In genomic region chr16:2022723-2023097, GRCh38 we compare ENCODE assay signal across 8 cellular contexts. TPM values are rescaled to one million over a fixed set of nuclear protein-coding genes. Genes with fewer than 3 reads are reported as not detected.
DNase-seq lines count a peak whose midpoint lies in the region; ATAC-seq and TF ChIP-seq lines count a peak whose summit lies in the region.

No MANE protein-coding gene starts in this region.

- H3K4me1 ChIP-seq in CD8-positive, alpha-beta T cell (ENCODE audit: insufficient read depth, low read length), result peaks cover 32% of the 10 kb centered on the region
- peaks cover 25 to 59% (median 52%) of the 10 kb centered on the region in 9 donors for H3K4me1 ChIP-seq in heart right ventricle
- peaks cover 37% of the 10 kb centered on the region for H3K4me1 ChIP-seq in skeletal muscle satellite cell (ENCODE audit: control insufficient read depth, insufficient read depth, low read length)

- no peaks in the 10 kb centered on the region for H3K27me3 ChIP-seq in CD8-positive, alpha-beta T cell (ENCODE audit: insufficient read depth, low read length)
- peaks cover 16 to 68% (median 42%) of the 10 kb centered on the region in 7 donors for H3K27me3 ChIP-seq in heart right ventricle
- H3K27me3 ChIP-seq in skeletal muscle satellite cell (ENCODE audit: control insufficient read depth, insufficient read depth, low read length), result peaks cover 3% of the 10 kb centered on the region

- CTCF ChIA-PET in CD8-positive, alpha-beta T cell (lab: Charles Lee), result interaction anchor here (0.6 to 5.1 kb wide), 15 partner anchors 9 to 346 kb away, joined by 3 to 68 read pairs (median 4); partner anchors contain the start of genes NTHL1, PKD1, TRAF7 and TSC2
- CTCF ChIA-PET in activated CD4-positive, alpha-beta memory T cell treated with anti-CD3 and anti-CD28 coated beads for 36 hours (lab: Charles Lee), result interaction anchor here (0.5 to 4.8 kb wide), 22 partner anchors 9 to 438 kb away, joined by 3 to 37 read pairs (median 4); partner anchors contain the start of genes ECI1, MSRB1, NTHL1 and PKD1

- no peaks in the 10 kb centered on the region for H3K9me3 ChIP-seq in CD8-positive, alpha-beta T cell (ENCODE audit: low read length)
- H3K9me3 ChIP-seq in heart right ventricle, result no peaks in the 10 kb centered on the region
- no peaks in the 10 kb centered on the region for H3K9me3 ChIP-seq in skeletal muscle satellite cell (replicated peaks; ENCODE audit: low read length)

- no peak overlapping the region for H3K27ac Mint-ChIP-seq in CD8-positive, alpha-beta T cell
- H3K27ac Mint-ChIP-seq in activated CD4-positive, alpha-beta memory T cell treated with anti-CD3 and anti-CD28 coated beads for 36 hours, result no peak overlapping the region

- H3K4me3 Mint-ChIP-seq in CD8-positive, alpha-beta T cell, result peak overlapping the region; percentile 64
- peak overlapping the region; percentile 58 for H3K4me3 Mint-ChIP-seq in activated CD4-positive, alpha-beta memory T cell treated with anti-CD3 and anti-CD28 coated beads for 36 hours

- no peak for DNase-seq in CD8-positive, alpha-beta T cell
- DNase-seq in activated CD4-positive, alpha-beta memory T cell treated with anti-CD3 and anti-CD28 coated beads for 36 hours, result no peak
- DNase-seq in heart right ventricle (peak in 1 of 2 donors; percentile 33), hypothalamus (lab: John Stamatoyannopoulos, UW) (no peak), NCI-H748 treated with DMSO at 0.1 percent for 48 hours (lab: John Stamatoyannopoulos, UW) (no peak)

- no peak for TF ChIP-seq CTCF in CD8-positive, alpha-beta T cell (IDR thresholded peaks at IDR 0.05)
- TF ChIP-seq CTCF in heart right ventricle (IDR thresholded peaks at IDR 0.05), result no peak

- H3K4me2 ChIP-seq in skeletal muscle satellite cell (ENCODE audit: low read length), result peak overlapping the region; percentile 84

- POLR2A ChIA-PET in CD8-positive, alpha-beta T cell (lab: Charles Lee), result interaction anchor here (0.6 to 1.5 kb wide), 5 partner anchors 13 to 132 kb away, joined by 3 to 9 read pairs (median 3); partner anchors contain the start of genes TRAF7 and ZNF598
- POLR2A ChIA-PET in activated CD4-positive, alpha-beta memory T cell treated with anti-CD3 and anti-CD28 coated beads for 36 hours (lab: Charles Lee), result no interaction called here

- H3K36me3 ChIP-seq in CD8-positive, alpha-beta T cell (ENCODE audit: insufficient read depth, low read length), result no peaks in the 10 kb centered on the region
- H3K36me3 ChIP-seq in heart right ventricle (no peaks in the 10 kb centered on the region), skeletal muscle satellite cell (ENCODE audit: insufficient read depth, low read length) (no peaks in the 10 kb centered on the region)

- WGBS in heart right ventricle, 2 donors, result 0 to 2% methylated on average over 14 of the region's 14 CpGs

- no peaks in the 10 kb centered on the region for H3K9me3 Mint-ChIP-seq in CD8-positive, alpha-beta T cell
- no peaks in the 10 kb centered on the region for H3K9me3 Mint-ChIP-seq in activated CD4-positive, alpha-beta memory T cell treated with anti-CD3 and anti-CD28 coated beads for 36 hours

- H3K27ac ChIP-seq in CD8-positive, alpha-beta T cell (ENCODE audit: low read depth, low read length), result no peak overlapping the region
- H3K27ac ChIP-seq in heart right ventricle, result peak overlapping the region in 5 of 10 donors; percentile 32 to 94 (median 79)

- peaks cover 19% of the 10 kb centered on the region for H3K27me3 Mint-ChIP-seq in CD8-positive, alpha-beta T cell (ENCODE audit: low read depth)
- H3K27me3 Mint-ChIP-seq in activated CD4-positive, alpha-beta memory T cell treated with anti-CD3 and anti-CD28 coated beads for 36 hours, result peaks cover 36% of the 10 kb centered on the region

- peak overlapping the region; percentile 42 for H3K4me3 ChIP-seq in CD8-positive, alpha-beta T cell (ENCODE audit: low read depth, low read length)
- peak overlapping the region in 8 of 10 donors; percentile 26 to 50 (median 44) for H3K4me3 ChIP-seq in heart right ventricle
- H3K4me3 ChIP-seq in skeletal muscle satellite cell (ENCODE audit: low read length), result peak overlapping the region; percentile 57

- intact Hi-C loops in CD8-positive, alpha-beta T cell (cut with DNase I, micrococcal nuclease), result loop anchor here (1.0 kb wide), 5 partner anchors 12 to 479 kb away; partner anchors contain the start of genes NTHL1 (in 2 of the 2) and TSC2 (in 2 of the 2)
- intact Hi-C loops in activated CD4-positive, alpha-beta memory T cell treated with anti-CD3 and anti-CD28 coated beads for 36 hours (cut with micrococcal nuclease), result loop anchor here (1.0 kb wide), 2 partner anchors 118 to 131 kb away; no protein-coding TSS in a partner anchor
- intact Hi-C loops in heart right ventricle (cut with DNase I), result loop anchor here in 9 of 10 donors (1.0 to 10.0 kb wide), 11 partner anchors 24 to 232 kb away; partner anchors contain the start of genes NTHL1 (in 2 of the 9), TSC2 (in 2 of the 9) and ECI1 (in 1 of the 9)

- H3K36me3 Mint-ChIP-seq in CD8-positive, alpha-beta T cell, result no peaks in the 10 kb centered on the region
- H3K36me3 Mint-ChIP-seq in activated CD4-positive, alpha-beta memory T cell treated with anti-CD3 and anti-CD28 coated beads for 36 hours, result no peaks in the 10 kb centered on the region

- peak; percentile 14 for ATAC-seq in CD8-positive, alpha-beta T cell
- peak; percentile 6 for ATAC-seq in HG02642 (IDR thresholded peaks at IDR 0.05; ENCODE audit: poor library complexity, unreplicated experiment)
- ATAC-seq in heart right ventricle, result peak in 7 of 8 donors; percentile 3 to 25 (median 13)
- no peak for ATAC-seq in HG02938 (IDR thresholded peaks at IDR 0.05; ENCODE audit: unreplicated experiment)

- peak overlapping the region; percentile 46 for H3K9ac ChIP-seq in skeletal muscle satellite cell (ENCODE audit: low read depth, low read length)

- peaks cover 19% of the 10 kb centered on the region for H3K4me1 Mint-ChIP-seq in CD8-positive, alpha-beta T cell (ENCODE audit: low read depth)
- H3K4me1 Mint-ChIP-seq in activated CD4-positive, alpha-beta memory T cell treated with anti-CD3 and anti-CD28 coated beads for 36 hours (ENCODE audit: low read depth), result peaks cover 17% of the 10 kb centered on the region

RNA-seq across cellular contexts. Expression of gene NPW, which starts 3.1 kb away (rescaled TPM):
- total RNA-seq in CD8-positive, alpha-beta T cell, result not detected
- 1 to 10 TPM; 1.3 to 2.0 TPM for total RNA-seq in activated CD4-positive, alpha-beta memory T cell treated with anti-CD3 and anti-CD28 coated beads for 36 hours
- total RNA-seq in heart right ventricle, result under 1 TPM in 1 of 10 donors, not detected in 9; 0.39 TPM
- under 1 TPM in 1 of 2 donors, not detected in 1; 0.54 TPM for polyA plus RNA-seq in heart right ventricle
- total RNA-seq in skeletal muscle satellite cell (2012; rRNA removed), result not detected in 2 replicates

RNA-seq across cellular contexts. Expression of gene NHERF2, which starts 4.0 kb away (rescaled TPM):
- 1 to 10 TPM in 1 of 2 experiments, under 1 TPM in 1; 0.76 to 2.3 TPM for total RNA-seq in CD8-positive, alpha-beta T cell
- 1 to 10 TPM; 1.1 to 1.4 TPM for total RNA-seq in activated CD4-positive, alpha-beta memory T cell treated with anti-CD3 and anti-CD28 coated beads for 36 hours
- 100 to 1,000 TPM in 9 of 10 donors, 10 to 100 TPM in 1; 94.3 to 429 (median 146) TPM for total RNA-seq in heart right ventricle
- 100 to 1,000 TPM; 314 to 640 TPM for polyA plus RNA-seq in heart right ventricle
- 3.5 and 6.1 TPM in 2 replicates for total RNA-seq in skeletal muscle satellite cell (2012; rRNA removed)

RNA-seq across cellular contexts. Expression of gene ZNF598, which starts 13.1 kb away (rescaled TPM):
- 10 to 100 TPM; 49.0 to 50.8 TPM for total RNA-seq in CD8-positive, alpha-beta T cell
- 10 to 100 TPM; 67.2 to 67.6 TPM for total RNA-seq in activated CD4-positive, alpha-beta memory T cell treated with anti-CD3 and anti-CD28 coated beads for 36 hours
- 10 to 100 TPM in 9 of 10 donors, 1 to 10 TPM in 1; 9.5 to 24.7 (median 14.2) TPM for total RNA-seq in heart right ventricle
- 10 to 100 TPM; 12.6 to 25.3 TPM for polyA plus RNA-seq in heart right ventricle
- total RNA-seq in skeletal muscle satellite cell (2012; rRNA removed), result 26.1 and 28.0 TPM in 2 replicates

RNA-seq across cellular contexts. Expression of gene NTHL1, which starts 24.9 kb away (rescaled TPM):
- 1 to 10 TPM; 1.7 to 2.0 TPM for total RNA-seq in CD8-positive, alpha-beta T cell
- 10 to 100 TPM; 24.3 to 26.2 TPM for total RNA-seq in activated CD4-positive, alpha-beta memory T cell treated with anti-CD3 and anti-CD28 coated beads for 36 hours
- 10 to 100 TPM in 8 of 10 donors, 1 to 10 TPM in 2; 9.8 to 24.9 (median 12.3) TPM for total RNA-seq in heart right ventricle
- 10 to 100 TPM; 16.1 to 51.9 TPM for polyA plus RNA-seq in heart right ventricle
- total RNA-seq in skeletal muscle satellite cell (2012; rRNA removed), result 14.4 and 18.8 TPM in 2 replicates

RNA-seq across cellular contexts. Expression of gene TSC2, which starts 25.1 kb away (rescaled TPM):
- 10 to 100 TPM; 76.2 to 84.1 TPM for total RNA-seq in CD8-positive, alpha-beta T cell
- total RNA-seq in activated CD4-positive, alpha-beta memory T cell treated with anti-CD3 and anti-CD28 coated beads for 36 hours, result 10 to 100 TPM; 56.6 to 63.9 TPM
- total RNA-seq in heart right ventricle, result 10 to 100 TPM; 54.7 to 87.0 (median 71.5) TPM
- 10 to 100 TPM; 28.8 to 83.3 TPM for polyA plus RNA-seq in heart right ventricle
- total RNA-seq in skeletal muscle satellite cell (2012; rRNA removed), result 34.9 and 36.5 TPM in 2 replicates

Comparison
In these comparisons a context has a peak if more than half of its experiments do, and no peak if none do; other contexts are left out.
1. RNA of gene NHERF2, which starts 4.0 kb away (total RNA-seq): 94.3 to 429 TPM in heart right ventricle; 0.76 to 2.3 TPM in CD8-positive, alpha-beta T cell and 1.1 to 1.4 TPM in activated CD4-positive, alpha-beta memory T cell treated with anti-CD3 and anti-CD28 coated beads for 36 hours; every median in the first group is over 10 times any median in the second.
2. Peak in every context shown above with its lines, with median percentiles within 50 percentile points of each other: H3K4me3 ChIP-seq.